In the genomic region with DNA sequence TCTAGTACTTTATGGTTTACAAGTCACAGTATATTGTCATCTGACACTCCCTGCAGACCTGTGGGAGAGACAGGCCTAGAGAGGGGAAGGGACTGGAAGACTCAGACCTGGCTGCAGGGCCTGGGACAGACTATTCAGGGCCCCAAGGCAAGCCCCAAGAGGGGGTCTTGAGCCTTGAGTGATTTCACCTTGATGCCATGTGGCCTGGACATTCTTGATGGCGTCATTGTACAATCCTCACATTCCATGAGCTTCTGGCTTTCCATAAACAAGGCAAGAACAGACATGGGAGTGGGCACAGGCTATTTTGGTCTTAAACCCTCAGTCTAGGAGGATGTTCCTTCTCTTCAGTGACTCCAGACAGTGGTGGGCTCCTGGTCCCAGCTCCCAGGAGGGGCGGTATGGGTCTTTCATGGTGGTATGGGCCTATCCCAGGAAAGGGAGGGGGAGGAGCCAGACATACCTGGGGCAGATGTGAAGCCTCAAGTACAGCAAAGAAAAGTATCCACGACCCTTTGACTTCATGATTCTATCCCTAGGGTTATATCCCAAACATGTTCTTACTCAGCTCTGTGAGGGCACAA, we compare ENCODE assay signal across 15 cellular contexts. TPM values are rescaled to one million over a fixed set of nuclear protein-coding genes. Genes with fewer than 3 reads are reported as not detected.
DNase-seq lines count a peak whose midpoint lies in the region; ATAC-seq, FAIRE-seq and TF ChIP-seq lines count a peak whose summit lies in the region.
"Had no signal": no experiment of that assay in that cellular context is flagged by ENCODE, and none has a peak within 500 bp of the region (broad histone marks: within the 10 kb centered on the region; RNA-seq: fewer than 3 reads in every experiment).

No MANE protein-coding gene starts in this region.

- no peak for TF ChIP-seq CTCF in breast epithelium (IDR thresholded peaks at IDR 0.05)
- TF ChIP-seq CTCF in MCF 10A (IDR thresholded peaks at IDR 0.05; ENCODE audit: unreplicated experiment) = no peak
- no peak for TF ChIP-seq CTCF in astrocyte (IDR thresholded peaks at IDR 0.05; ENCODE audit: insufficient read depth, low read depth, low read length)
- TF ChIP-seq CTCF in type B pancreatic cell (conservative IDR thresholded peaks at IDR 0.05) = no peak
- no peak for TF ChIP-seq CTCF in heart left ventricle (IDR thresholded peaks at IDR 0.05)
- no peak for TF ChIP-seq CTCF in omental fat pad (IDR thresholded peaks at IDR 0.05)

- H3K9ac ChIP-seq in astrocyte (ENCODE audit: low read length) = no peak overlapping the region
- no peak overlapping the region for H3K9ac ChIP-seq in mesendoderm (ENCODE audit: low read length)

- no peaks in the 10 kb centered on the region for H3K27me3 ChIP-seq in breast epithelium
- H3K27me3 ChIP-seq in astrocyte (ENCODE audit: insufficient read depth, low read length) = no peaks in the 10 kb centered on the region
- no peaks in the 10 kb centered on the region for H3K27me3 ChIP-seq in mesendoderm (ENCODE audit: insufficient read depth, low read length, poor library complexity)
- H3K27me3 ChIP-seq in heart left ventricle = no peaks in the 10 kb centered on the region

- peaks cover 29% of the 10 kb centered on the region for H3K79me2 ChIP-seq in astrocyte (ENCODE audit: insufficient read depth, low read length)
- no peaks in the 10 kb centered on the region for H3K79me2 ChIP-seq in mesendoderm (ENCODE audit: control insufficient read depth, insufficient read depth, low read length)

- DNase-seq in breast epithelium (ENCODE audit: low spot score in 2 of 2) (no peak), MCF 10A (ENCODE audit: unreplicated experiment) (no peak), astrocyte (ENCODE audit: low read depth) (no peak), mesendoderm (peak; percentile 71), type B pancreatic cell (ENCODE audit: extremely low spot score, unreplicated experiment) (no peak), heart left ventricle (no peak), omental fat pad (ENCODE audit: low spot score) (no peak)
- DNase-seq: activated CD4-positive, alpha-beta T cell treated with anti-CD3 and anti-CD28 coated beads, Interleukin-2, amount 10 ng/mL, durations not matched to agents 24 days and 14 days; DMS79 treated with DMSO at 0.1 percent for 48 hours; NCI-H2081 treated with DMSO at 0.1 percent for 48 hours; NCI-H748 treated with DMSO at 0.1 percent for 48 hours had no signal

- H3K56ac ChIP-seq in mesendoderm (ENCODE audit: low read length) = no peak overlapping the region

- no peak overlapping the region for H2BK15ac ChIP-seq in mesendoderm (replicated peaks; ENCODE audit: low read depth)

- H2BK5ac ChIP-seq in mesendoderm (ENCODE audit: low read length) = no peak overlapping the region

- ATAC-seq in heart left ventricle (no peak), GM18519 (IDR thresholded peaks at IDR 0.05; ENCODE audit: low FRiP score, unreplicated experiment) (no peak), omental fat pad (ENCODE audit: low FRiP score) (no peak)

- H3K4me1 Mint-ChIP-seq in MCF 10A (ENCODE audit: insufficient read depth, unreplicated experiment) = peaks cover 23% of the 10 kb centered on the region
- peaks cover 30% of the 10 kb centered on the region for H3K4me1 Mint-ChIP-seq in astrocyte (ENCODE audit: low read depth, unreplicated experiment)
- H3K4me1 Mint-ChIP-seq in type B pancreatic cell (ENCODE audit: unreplicated experiment) = peaks cover 20% of the 10 kb centered on the region

- H3K27ac Mint-ChIP-seq in MCF 10A (ENCODE audit: low read depth, unreplicated experiment) (no peak overlapping the region), astrocyte (ENCODE audit: unreplicated experiment) (peak overlapping the region; percentile 77), type B pancreatic cell (peak overlapping the region; percentile 56)

- peaks cover 38% of the 10 kb centered on the region for H4K20me1 ChIP-seq in astrocyte (ENCODE audit: insufficient read depth, low read length)

- BruUV-seq in MCF 10A (replicated peaks; lab: Mats Ljungman, UMichigan) = no TSS peak

- H3K4me1 ChIP-seq in breast epithelium (peaks cover 6 to 33% of the 10 kb centered on the region in 2 donors), astrocyte (ENCODE audit: insufficient read depth, low read length) (peaks cover 27% of the 10 kb centered on the region), mesendoderm (ENCODE audit: control insufficient read depth, low read depth, low read length) (no peaks in the 10 kb centered on the region), heart left ventricle (peaks cover 0 to 34% (median 24%) of the 10 kb centered on the region in 12 donors)

- CTCF ChIA-PET in MCF 10A (lab: Yijun Ruan, JAX) = interaction anchor here (0.6 to 4.0 kb wide), 8 partner anchors 12 to 1152 kb away, joined by 3 to 43 read pairs (median 4); a partner anchor contains a TSS

- no peaks in the 10 kb centered on the region for H3K36me3 ChIP-seq in breast epithelium
- peaks cover 24% of the 10 kb centered on the region for H3K36me3 ChIP-seq in astrocyte (ENCODE audit: insufficient read depth, low read length)
- no peaks in the 10 kb centered on the region for H3K36me3 ChIP-seq in mesendoderm (ENCODE audit: control insufficient read depth, insufficient read depth, low read length)
- H3K36me3 ChIP-seq in heart left ventricle = peaks cover 0 to 37% (median 27%) of the 10 kb centered on the region in 9 donors

- H3K4me2 ChIP-seq in astrocyte (ENCODE audit: low read length) (peak overlapping the region; percentile 15), mesendoderm (ENCODE audit: low read length) (no peak overlapping the region)

- no peak overlapping the region for H2AFZ ChIP-seq in astrocyte (ENCODE audit: low read depth, low read length)

- H3K4me3 Mint-ChIP-seq in MCF 10A (ENCODE audit: unreplicated experiment) (no peak overlapping the region), astrocyte (ENCODE audit: unreplicated experiment) (peak overlapping the region; percentile 27), type B pancreatic cell (no peak overlapping the region)

- H3K9me3 ChIP-seq in breast epithelium = no peaks in the 10 kb centered on the region
- H3K9me3 ChIP-seq in astrocyte (ENCODE audit: insufficient read depth, low read depth, low read length) = no peaks in the 10 kb centered on the region
- no peaks in the 10 kb centered on the region for H3K9me3 ChIP-seq in heart left ventricle

- H3K18ac ChIP-seq in mesendoderm (ENCODE audit: low read length) = no peak overlapping the region

- H3K27ac ChIP-seq in breast epithelium = peak overlapping the region; percentile 93 to 95
- peak overlapping the region; percentile 24 for H3K27ac ChIP-seq in astrocyte (ENCODE audit: low read depth, low read length)
- H3K27ac ChIP-seq in mesendoderm (ENCODE audit: low read depth, low read length) = no peak overlapping the region
- H3K27ac ChIP-seq in heart left ventricle = peak overlapping the region in 1 of 12 donors; percentile 25

- TF ChIP-seq POLR2A in breast epithelium (IDR thresholded peaks at IDR 0.05) = no peak
- TF ChIP-seq POLR2A in heart left ventricle (IDR thresholded peaks at IDR 0.05) = no peak

- no CpG with 5 or more reads among the region's 3 CpGs for WGBS in mesendoderm (ENCODE audit: extremely low coverage, insufficient coverage, low lambda C conversion rate)
- 70 to 77% (median 72%) methylated on average over 3 of the region's 3 CpGs for WGBS in heart left ventricle, 4 donors

- H3K4ac ChIP-seq in mesendoderm (ENCODE audit: low read depth, low read length) = no peak overlapping the region

- no peak for FAIRE-seq in astrocyte (lab: Jason Lieb, UNC)
- FAIRE-seq: endometrium, frontal cortex had no signal

- intact Hi-C loops in breast epithelium (cut with DNase I; ENCODE audit: low total_unique reads) (no loop called here), MCF 10A (cut with micrococcal nuclease) (no loop called here), heart left ventricle (cut with DNase I) (loop anchor here in 4 of 10 donors (5.0 kb wide), 3 partner anchors 36 to 59 kb away; a partner anchor contains a TSS)

- H3K4me3 ChIP-seq in breast epithelium (no peak overlapping the region), astrocyte (ENCODE audit: insufficient read depth, low read depth, low read length) (no peak overlapping the region), mesendoderm (ENCODE audit: low read length) (no peak overlapping the region), heart left ventricle (no peak overlapping the region)

- H3K36me3 Mint-ChIP-seq in MCF 10A (ENCODE audit: insufficient read depth, unreplicated experiment) (peaks cover 25% of the 10 kb centered on the region), astrocyte (ENCODE audit: low read depth, unreplicated experiment) (peaks cover 3% of the 10 kb centered on the region), type B pancreatic cell (peaks cover 8% of the 10 kb centered on the region)

- H3K9me3 Mint-ChIP-seq in MCF 10A (ENCODE audit: unreplicated experiment) (no peaks in the 10 kb centered on the region), astrocyte (ENCODE audit: unreplicated experiment) (no peaks in the 10 kb centered on the region), type B pancreatic cell (no peaks in the 10 kb centered on the region)
- H3K9me3 Mint-ChIP-seq: activated CD4-positive, alpha-beta T cell treated with anti-CD3 and anti-CD28 coated beads, Interleukin-2, amount 10 ng/mL, durations not matched to agents 24 days and 14 days; activated T-helper 2 cell treated with anti-CD3 and anti-CD28 coated beads, Interferon-gamma antibody, Interleukin-2, Interleukin-4, amounts not matched to agents 10 μg/mL and 5 μg/mL and 100 μg/mL, durations not matched to agents 14 hours and 24 hours and 36 hours had no signal

- H4K8ac ChIP-seq in mesendoderm (ENCODE audit: low read depth, low read length) = no peak overlapping the region

- H2AK5ac ChIP-seq in mesendoderm (ENCODE audit: low read length) = no peak overlapping the region

- H3K27me3 Mint-ChIP-seq in MCF 10A (ENCODE audit: insufficient read depth, unreplicated experiment) (no peaks in the 10 kb centered on the region), astrocyte (ENCODE audit: low read depth, unreplicated experiment) (no peaks in the 10 kb centered on the region), type B pancreatic cell (no peaks in the 10 kb centered on the region)
- H3K27me3 Mint-ChIP-seq: activated CD4-positive, alpha-beta T cell treated with anti-CD3 and anti-CD28 coated beads, Interleukin-2, amount 10 ng/mL, durations not matched to agents 24 days and 14 days had no signal

- POLR2A ChIA-PET in MCF 10A (lab: Yijun Ruan, JAX) = interaction anchor here (0.6 to 7.5 kb wide), 16 partner anchors 8 to 307 kb away, joined by 3 to 109 read pairs (median 8); a partner anchor contains a TSS

- H3K79me1 ChIP-seq in mesendoderm (ENCODE audit: low read length) = no peaks in the 10 kb centered on the region

- no peak overlapping the region for H4K5ac ChIP-seq in mesendoderm (ENCODE audit: low read length)

- no peak overlapping the region for H2BK120ac ChIP-seq in mesendoderm (ENCODE audit: low read depth, low read length)

- no peak overlapping the region for H3K23ac ChIP-seq in mesendoderm (ENCODE audit: low read length)

RNA-seq across cellular contexts. Expression of a gene that starts 1.8 kb away (rescaled TPM):
- total RNA-seq in breast epithelium (10 to 100 TPM; 25.0 to 50.1 (median 32.4) TPM), MCF 10A (2022) (11.1 and 13.1 TPM in 2 replicates), astrocyte (32.7 and 33.3 TPM in 2 replicates), type B pancreatic cell (ENCODE audit: low replicate concordance) (15.3 and 21.5 TPM in 2 replicates), heart left ventricle (10 to 100 TPM in 1 of 9 donors, 1 to 10 TPM in 8; 4.3 to 10.1 (median 7.1) TPM), omental fat pad (10 to 100 TPM; 17.5 to 42.1 (median 26.0) TPM)
- polyA plus RNA-seq in mesendoderm (2013, experiment 1 of 2) = 2.7 TPM
- polyA plus RNA-seq in mesendoderm (2013, experiment 2 of 2) = 2.6 TPM
- 1 to 10 TPM; 4.5 to 9.5 TPM for polyA plus RNA-seq in heart left ventricle

RNA-seq across cellular contexts. Expression of a gene that starts 28.1 kb away (rescaled TPM):
- total RNA-seq in breast epithelium (10 to 100 TPM; 47.7 to 68.6 (median 47.9) TPM), MCF 10A (2022) (167 and 193 TPM in 2 replicates), astrocyte (134 and 139 TPM in 2 replicates), type B pancreatic cell (ENCODE audit: low replicate concordance) (160 and 190 TPM in 2 replicates), heart left ventricle (100 to 1,000 TPM in 4 of 9 donors, 10 to 100 TPM in 5; 57.7 to 142 (median 99.2) TPM), omental fat pad (10 to 100 TPM; 38.5 to 71.7 (median 60.4) TPM)
- 264 TPM for polyA plus RNA-seq in mesendoderm (2013, experiment 1 of 2)
- polyA plus RNA-seq in mesendoderm (2013, experiment 2 of 2) = 276 TPM
- 10 to 100 TPM; 11.4 to 31.3 TPM for polyA plus RNA-seq in heart left ventricle

RNA-seq across cellular contexts. Expression of a gene that starts 28.2 kb away (rescaled TPM):
- total RNA-seq in breast epithelium (1 to 10 TPM; 2.6 to 7.5 (median 6.6) TPM), MCF 10A (2022) (1.1 and 1.7 TPM in 2 replicates), astrocyte (2.9 and 3.2 TPM in 2 replicates), type B pancreatic cell (ENCODE audit: low replicate concordance) (6.9 and 9.4 TPM in 2 replicates), heart left ventricle (1 to 10 TPM in 5 of 9 donors, under 1 TPM in 4; 0.45 to 1.7 (median 1.1) TPM), omental fat pad (1 to 10 TPM in 3 of 4 donors, under 1 TPM in 1; 0.95 to 2.7 (median 1.8) TPM)
- polyA plus RNA-seq in mesendoderm (2013, experiment 1 of 2) = 2.6 TPM
- polyA plus RNA-seq in mesendoderm (2013, experiment 2 of 2) = 2.6 TPM
- 1 to 10 TPM in 1 of 2 donors, under 1 TPM in 1; 0.42 to 1.4 TPM for polyA plus RNA-seq in heart left ventricle

RNA-seq across cellular contexts. Expression of a gene that starts 39.3 kb away (rescaled TPM):
- 10 to 100 TPM; 15.5 to 26.6 (median 20.6) TPM for total RNA-seq in breast epithelium
- total RNA-seq in MCF 10A (2022) = 1.2 and 4.8 TPM in 2 replicates
- 15.2 and 16.2 TPM in 2 replicates for total RNA-seq in astrocyte
- 3.3 TPM for polyA plus RNA-seq in mesendoderm (2013, experiment 1 of 2)
- 3.4 TPM for polyA plus RNA-seq in mesendoderm (2013, experiment 2 of 2)
- 11.4 TPM in 2 replicates for total RNA-seq in type B pancreatic cell (ENCODE audit: low replicate concordance)
- 10 to 100 TPM in 3 of 9 donors, 1 to 10 TPM in 6; 3.8 to 16.6 (median 7.1) TPM for total RNA-seq in heart left ventricle
- polyA plus RNA-seq in heart left ventricle = 10 to 100 TPM in 1 of 2 donors, 1 to 10 TPM in 1; 7.0 to 10.2 TPM
- 10 to 100 TPM in 3 of 4 donors, 1 to 10 TPM in 1; 7.1 to 47.9 (median 21.0) TPM for total RNA-seq in omental fat pad

RNA-seq across cellular contexts. Expression of a gene that starts 58.7 kb away (rescaled TPM):
- total RNA-seq in breast epithelium (10 to 100 TPM; 13.3 to 15.4 (median 14.0) TPM), MCF 10A (2022) (18.4 and 19.6 TPM in 2 replicates), astrocyte (24.5 and 28.5 TPM in 2 replicates), type B pancreatic cell (ENCODE audit: low replicate concordance) (16.9 and 29.2 TPM in 2 replicates), heart left ventricle (10 to 100 TPM in 1 of 9 donors, 1 to 10 TPM in 8; 3.3 to 12.2 (median 6.7) TPM), omental fat pad (10 to 100 TPM in 3 of 4 donors, 1 to 10 TPM in 1; 6.7 to 16.9 (median 11.8) TPM)
- polyA plus RNA-seq in mesendoderm (2013, experiment 1 of 2) = 3.1 TPM
- polyA plus RNA-seq in mesendoderm (2013, experiment 2 of 2) = 2.9 TPM
- 1 to 10 TPM; 4.2 to 7.0 TPM for polyA plus RNA-seq in heart left ventricle
